In genomic region chr7:5690931-5691461, GRCh38 we compare ENCODE assay signal across 9 cellular contexts.
DNase-seq lines count a peak whose midpoint lies in the region; ATAC-seq, FAIRE-seq and TF ChIP-seq lines count a peak whose summit lies in the region.
"Had no signal": no experiment of that assay in that cellular context is flagged by ENCODE, and none has a peak within 500 bp of the region (broad histone marks: within the 10 kb centered on the region; RNA-seq: fewer than 3 reads in every experiment).

No MANE protein-coding gene starts in this region.

- H4K91ac ChIP-seq in H9 (ENCODE audit: insufficient read length, low read depth, low read length) = no peak overlapping the region

- no peak for TF ChIP-seq EP300 in upper lobe of left lung (IDR thresholded peaks at IDR 0.05)

- no peak overlapping the region for H3K14ac ChIP-seq in H9 (ENCODE audit: insufficient read depth, low read length)

- H3K9me3 Mint-ChIP-seq in activated naive CD4-positive, alpha-beta T cell treated with anti-CD3 and anti-CD28 coated beads, Interleukin-2, amount 50 U/mL, for 24 hours = no peaks in the 10 kb centered on the region
- H3K9me3 Mint-ChIP-seq in H9 = no peaks in the 10 kb centered on the region

- no peak overlapping the region for H3K4ac ChIP-seq in H9 (ENCODE audit: low read depth, low read length)

- H3K36me3 ChIP-seq in bronchial epithelial cell (ENCODE audit: control insufficient read depth, insufficient read depth, low read length) (peaks cover 3% of the 10 kb centered on the region), mesodermal cell (ENCODE audit: control insufficient read depth, insufficient read depth, low read length) (peaks cover 35% of the 10 kb centered on the region), upper lobe of left lung (no peaks in the 10 kb centered on the region)

- no peak overlapping the region for H2BK5ac ChIP-seq in H9 (ENCODE audit: insufficient read length, low read length)

- no peak overlapping the region for H3K4me3 ChIP-seq in bronchial epithelial cell (ENCODE audit: low read depth, low read length)
- no peak overlapping the region for H3K4me3 ChIP-seq in mesodermal cell (ENCODE audit: extremely low read depth, insufficient read depth, low read length, poor library complexity, severe bottlenecking)
- H3K4me3 ChIP-seq in upper lobe of left lung = no peak overlapping the region

- peak overlapping the region; percentile 86 for H3K27ac Mint-ChIP-seq in activated naive CD4-positive, alpha-beta T cell treated with anti-CD3 and anti-CD28 coated beads, Interleukin-2, amount 50 U/mL, for 24 hours
- H3K27ac Mint-ChIP-seq in H9 = peak overlapping the region in 1 of 3 experiments; percentile 56; a peak in 3 of 7 replicates

- no peak for TF ChIP-seq POLR2A in upper lobe of left lung (IDR thresholded peaks at IDR 0.05)

- no peaks in the 10 kb centered on the region for H3K23me2 ChIP-seq in H9 (ENCODE audit: insufficient read length, low read depth, low read length, poor library complexity, severe bottlenecking)

- peak overlapping the region; percentile 94 for H3K27ac ChIP-seq in mesodermal cell (ENCODE audit: low read depth, low read length, severe bottlenecking)
- H3K27ac ChIP-seq in upper lobe of left lung = peak overlapping the region; percentile 64 to 85 (median 78)
- H3K27ac ChIP-seq in H9 (ENCODE audit: insufficient read length, low read depth, low read length) = no peak overlapping the region
- H3K27ac ChIP-seq: C4-2B had no signal

- H3K27me3 ChIP-seq in bronchial epithelial cell (ENCODE audit: control insufficient read depth, insufficient read depth, low read length) (no peaks in the 10 kb centered on the region), upper lobe of left lung (no peaks in the 10 kb centered on the region), H9 (ENCODE audit: insufficient read depth, low read length) (no peaks in the 10 kb centered on the region)

- H3K9me3 ChIP-seq in mesodermal cell (ENCODE audit: control insufficient read depth, low read length) = no peaks in the 10 kb centered on the region
- no peaks in the 10 kb centered on the region for H3K9me3 ChIP-seq in upper lobe of left lung
- H3K9me3 ChIP-seq in H9 (ENCODE audit: control insufficient read depth, low read depth, low read length) = no peaks in the 10 kb centered on the region

- no peak overlapping the region for H3K18ac ChIP-seq in H9 (ENCODE audit: insufficient read length, low read depth, low read length)

- H3K56ac ChIP-seq in H9 (ENCODE audit: insufficient read length, low read depth, low read length) = no peak overlapping the region

- DNase-seq in activated naive CD4-positive, alpha-beta T cell treated with anti-CD3 and anti-CD28 coated beads, Interleukin-2, amount 50 U/mL, for 16 hours = no peak
- DNase-seq in bronchial epithelial cell (ENCODE audit: low read depth) = peak; percentile 28
- peak in 1 of 2 donors; percentile 58 for DNase-seq in upper lobe of left lung
- DNase-seq in H9 = no peak

- H3K9ac ChIP-seq in H9 (ENCODE audit: extremely low read depth, insufficient read length, low read length) = no peak overlapping the region

- no peak for TF ChIP-seq CTCF in bronchial epithelial cell (IDR thresholded peaks at IDR 0.05; ENCODE audit: insufficient read depth, low read length, severe bottlenecking)
- no peak for TF ChIP-seq CTCF in upper lobe of left lung (IDR thresholded peaks at IDR 0.05)
- no peak for TF ChIP-seq CTCF in H9 (conservative IDR thresholded peaks at IDR 0.05)

- no peaks in the 10 kb centered on the region for H3K27me3 Mint-ChIP-seq in activated naive CD4-positive, alpha-beta T cell treated with anti-CD3 and anti-CD28 coated beads, Interleukin-2, amount 50 U/mL, for 24 hours
- no peaks in the 10 kb centered on the region for H3K27me3 Mint-ChIP-seq in H9 (ENCODE audit: low read depth)

- H3K4me2 ChIP-seq in H9 (ENCODE audit: insufficient read depth, insufficient read length, low read length) = no peak overlapping the region

- H4K20me1 ChIP-seq in H9 (ENCODE audit: control insufficient read depth, insufficient read depth, insufficient read length) = no peaks in the 10 kb centered on the region

- no peak for FAIRE-seq in bronchial epithelial cell (lab: Jason Lieb, UNC)

- peaks cover 94% of the 10 kb centered on the region for H3K4me1 Mint-ChIP-seq in activated naive CD4-positive, alpha-beta T cell treated with anti-CD3 and anti-CD28 coated beads, Interleukin-2, amount 50 U/mL, for 24 hours
- H3K4me1 Mint-ChIP-seq in H9 = peaks cover 4 to 14% of the 10 kb centered on the region in 2 experiments; a peak in 3 of 4 replicates

- H3T11ph ChIP-seq in H9 (ENCODE audit: low read length) = no peak overlapping the region

- H4K5ac ChIP-seq in H9 (ENCODE audit: insufficient read length, low read depth, low read length) = no peak overlapping the region

- no peak overlapping the region for H3K23ac ChIP-seq in H9 (ENCODE audit: insufficient read length, low read depth, low read length)

- no peak overlapping the region for H2BK15ac ChIP-seq in H9 (ENCODE audit: low read depth, low read length)

- H2AK5ac ChIP-seq in H9 (ENCODE audit: insufficient read length, low read length) = no peak overlapping the region

- peak overlapping the region; percentile 53 for H3K4me3 Mint-ChIP-seq in activated naive CD4-positive, alpha-beta T cell treated with anti-CD3 and anti-CD28 coated beads, Interleukin-2, amount 50 U/mL, for 24 hours
- no peak overlapping the region for H3K4me3 Mint-ChIP-seq in H9

- no peak overlapping the region for H2BK120ac ChIP-seq in H9 (ENCODE audit: low read depth, low read length, poor library complexity, severe bottlenecking)

- H3K4me1 ChIP-seq in mesodermal cell (ENCODE audit: control insufficient read depth, insufficient read depth, low read length, poor library complexity, severe bottlenecking) (peaks cover 54% of the 10 kb centered on the region), upper lobe of left lung (peaks cover 73 to 77% (median 75%) of the 10 kb centered on the region in 4 donors), H9 (ENCODE audit: insufficient read depth, low read length) (no peaks in the 10 kb centered on the region; the same call in 1 of the 2 replicates)

- H3K79me1 ChIP-seq in H9 (ENCODE audit: insufficient read depth, low read depth, low read length, poor library complexity, severe bottlenecking) = no peaks in the 10 kb centered on the region

- no peak overlapping the region for H4K8ac ChIP-seq in H9 (replicated peaks; ENCODE audit: insufficient read length, low read depth, low read length)

- ATAC-seq in upper lobe of left lung (ENCODE audit: low FRiP score in 2 of 2) (peak in 1 of 2 donors; percentile 13), HG03135 (IDR thresholded peaks at IDR 0.05; ENCODE audit: unreplicated experiment) (no peak), HG03460 (IDR thresholded peaks at IDR 0.05; ENCODE audit: unreplicated experiment) (no peak)

- 89 to 92% methylated on average over 8 of the region's 12 CpGs for WGBS in mesodermal cell (ENCODE audit: insufficient coverage in 2 of 2), 2 experiments
- WGBS in upper lobe of left lung, 2 donors = 46 to 70% methylated on average over 12 of the region's 12 CpGs
- no CpG with 5 or more reads among the region's 12 CpGs for WGBS in H9 (ENCODE audit: extremely low coverage, insufficient read length, low lambda C conversion rate)

- H3K36me3 Mint-ChIP-seq in activated naive CD4-positive, alpha-beta T cell treated with anti-CD3 and anti-CD28 coated beads, Interleukin-2, amount 50 U/mL, for 24 hours = peaks cover 8% of the 10 kb centered on the region
- peaks cover 0 to 2% (median 0%) of the 10 kb centered on the region in 3 experiments; a peak in 2 of 7 replicates for H3K36me3 Mint-ChIP-seq in H9 (ENCODE audit: insufficient read depth in 1 of 3, low read depth in 3 of 3)

- no peak overlapping the region for H2AFZ ChIP-seq in H9 (ENCODE audit: low read length)

- H2BK20ac ChIP-seq in H9 (ENCODE audit: low read depth, low read length, poor library complexity, severe bottlenecking) = no peak overlapping the region

- no peaks in the 10 kb centered on the region for H3K79me2 ChIP-seq in H9 (ENCODE audit: insufficient read depth, low read length)

- no peak overlapping the region for H2BK12ac ChIP-seq in H9 (ENCODE audit: insufficient read length, low read depth, low read length)
